In genomic region chr7:12111461-12112405, GRCh38 we compare ENCODE assay signal across 8 cellular contexts.
A peak's percentile ranks its signal among the peaks of the same experiment; 100 is the strongest.
DNase-seq lines count a peak whose midpoint lies in the region; ATAC-seq and TF ChIP-seq lines count a peak whose summit lies in the region.

No MANE protein-coding gene starts in this region.

- H3K4me3 Mint-ChIP-seq in activated CD4-positive, alpha-beta T cell treated with anti-CD3 and anti-CD28 coated beads for 36 hours = peak overlapping the region; percentile 59

- CTCF ChIA-PET in activated CD4-positive, alpha-beta T cell treated with anti-CD3 and anti-CD28 coated beads for 36 hours (lab: Charles Lee) = interaction anchor here (0.6 to 1.3 kb wide), 3 partner anchors 35 to 210 kb away, joined by 3 to 8 read pairs (median 3); no protein-coding TSS in a partner anchor

- ATAC-seq in activated CD4-positive, alpha-beta T cell treated with anti-CD3 and anti-CD28 coated beads for 36 hours = peak; percentile 49
- ATAC-seq in HG03469 (IDR thresholded peaks at IDR 0.05; ENCODE audit: unreplicated experiment) = no peak

- no peak for TF ChIP-seq POLR2A in spleen (IDR thresholded peaks at IDR 0.05)

- H3K9me3 ChIP-seq in iPS DF 6.9 (ENCODE audit: control insufficient read depth, insufficient read depth, low read length) (no peaks in the 10 kb centered on the region), spleen (no peaks in the 10 kb centered on the region)

- H3K4me3 ChIP-seq in iPS DF 6.9 (ENCODE audit: low read length) (peak overlapping the region; percentile 22; the same call in 1 of the 2 replicates), spleen (peak overlapping the region in 3 of 8 donors; percentile 4 to 46 (median 8))

- no peaks in the 10 kb centered on the region for H3K36me3 Mint-ChIP-seq in activated CD4-positive, alpha-beta T cell treated with anti-CD3 and anti-CD28 coated beads for 36 hours (ENCODE audit: low read depth)

- H3K27me3 Mint-ChIP-seq in activated CD4-positive, alpha-beta T cell treated with anti-CD3 and anti-CD28 coated beads for 36 hours = peaks cover 33% of the 10 kb centered on the region

- H3K36me3 ChIP-seq in iPS DF 6.9 (ENCODE audit: control insufficient read depth, insufficient read depth, low read length) (no peaks in the 10 kb centered on the region), spleen (no peaks in the 10 kb centered on the region)

- H3K9me3 Mint-ChIP-seq in activated CD4-positive, alpha-beta T cell treated with anti-CD3 and anti-CD28 coated beads for 36 hours (ENCODE audit: low read depth) = no peaks in the 10 kb centered on the region

- H3K27ac ChIP-seq in iPS DF 6.9 (ENCODE audit: low read length) (no peak overlapping the region), spleen (no peak overlapping the region)

- no peaks in the 10 kb centered on the region; the same call in 1 of the 2 replicates for H3K27me3 ChIP-seq in iPS DF 6.9 (ENCODE audit: control insufficient read depth, insufficient read depth, low read length)
- peaks cover 0 to 58% (median 18%) of the 10 kb centered on the region in 7 donors for H3K27me3 ChIP-seq in spleen (replicated peaks in 1 of 7)

- peaks cover 6% of the 10 kb centered on the region for H3K4me1 Mint-ChIP-seq in activated CD4-positive, alpha-beta T cell treated with anti-CD3 and anti-CD28 coated beads for 36 hours

- intact Hi-C loops in activated CD4-positive, alpha-beta T cell treated with anti-CD3 and anti-CD28 coated beads for 36 hours (cut with DNase I, micrococcal nuclease) = no loop called here
- intact Hi-C loops in spleen (cut with DNase I; ENCODE audit: low total_unique reads) = no loop called here

- H3K4me1 ChIP-seq in iPS DF 6.9 (ENCODE audit: control insufficient read depth, insufficient read depth, low read length) (no peaks in the 10 kb centered on the region), spleen (peaks cover 0 to 8% (median 6%) of the 10 kb centered on the region in 6 donors)

- no peak for TF ChIP-seq CTCF in spleen (IDR thresholded peaks at IDR 0.05 in 8 of 11, conservative IDR thresholded peaks at IDR 0.05 in 3 of 11)

- no peak overlapping the region for H3K27ac Mint-ChIP-seq in activated CD4-positive, alpha-beta T cell treated with anti-CD3 and anti-CD28 coated beads for 36 hours

- WGBS in iPS DF 6.9 (ENCODE audit: insufficient coverage, insufficient read length) = no CpG with 5 or more reads among the region's 46 CpGs
- WGBS in spleen, 5 donors = 5 to 17% (median 6%) methylated on average over 9 to 46 of the region's 46 CpGs

- POLR2A ChIA-PET in activated CD4-positive, alpha-beta T cell treated with anti-CD3 and anti-CD28 coated beads for 36 hours (lab: Charles Lee) = interaction anchor here (0.7 kb wide), 1 partner anchor 110 kb away, joined by 4 read pairs; no protein-coding TSS in a partner anchor

- peak; percentile 32 for DNase-seq in activated CD4-positive, alpha-beta T cell treated with anti-CD3 and anti-CD28 coated beads for 36 hours
- no peak for DNase-seq in activated CD4-positive, alpha-beta T cell treated with anti-CD3 and anti-CD28 coated beads for 1 hour
- peak; percentile 28 for DNase-seq in activated naive CD4-positive, alpha-beta T cell treated with anti-CD3 and anti-CD28 coated beads, Interleukin-2, amount 50 U/mL, for 16 hours
- DNase-seq in iPS DF 6.9 (ENCODE audit: low read depth, low spot score) (no peak), spleen (peak; percentile 72), superior temporal gyrus (ENCODE audit: extremely low spot score) (no peak), COLO829 (ENCODE audit: low spot score) (no peak)

Comparison
In these comparisons a context has a peak if more than half of its experiments do, and no peak if none do; other contexts are left out.
1. DNase-seq: peak in activated CD4-positive, alpha-beta T cell treated with anti-CD3 and anti-CD28 coated beads for 36 hours (single experiment), activated naive CD4-positive, alpha-beta T cell treated with anti-CD3 and anti-CD28 coated beads, Interleukin-2, amount 50 U/mL, for 16 hours (single experiment) and spleen (single experiment); none in activated CD4-positive, alpha-beta T cell treated with anti-CD3 and anti-CD28 coated beads for 1 hour (single experiment), iPS DF 6.9 (single experiment), superior temporal gyrus (single experiment) and COLO829 (single experiment).